In the genomic region with DNA sequence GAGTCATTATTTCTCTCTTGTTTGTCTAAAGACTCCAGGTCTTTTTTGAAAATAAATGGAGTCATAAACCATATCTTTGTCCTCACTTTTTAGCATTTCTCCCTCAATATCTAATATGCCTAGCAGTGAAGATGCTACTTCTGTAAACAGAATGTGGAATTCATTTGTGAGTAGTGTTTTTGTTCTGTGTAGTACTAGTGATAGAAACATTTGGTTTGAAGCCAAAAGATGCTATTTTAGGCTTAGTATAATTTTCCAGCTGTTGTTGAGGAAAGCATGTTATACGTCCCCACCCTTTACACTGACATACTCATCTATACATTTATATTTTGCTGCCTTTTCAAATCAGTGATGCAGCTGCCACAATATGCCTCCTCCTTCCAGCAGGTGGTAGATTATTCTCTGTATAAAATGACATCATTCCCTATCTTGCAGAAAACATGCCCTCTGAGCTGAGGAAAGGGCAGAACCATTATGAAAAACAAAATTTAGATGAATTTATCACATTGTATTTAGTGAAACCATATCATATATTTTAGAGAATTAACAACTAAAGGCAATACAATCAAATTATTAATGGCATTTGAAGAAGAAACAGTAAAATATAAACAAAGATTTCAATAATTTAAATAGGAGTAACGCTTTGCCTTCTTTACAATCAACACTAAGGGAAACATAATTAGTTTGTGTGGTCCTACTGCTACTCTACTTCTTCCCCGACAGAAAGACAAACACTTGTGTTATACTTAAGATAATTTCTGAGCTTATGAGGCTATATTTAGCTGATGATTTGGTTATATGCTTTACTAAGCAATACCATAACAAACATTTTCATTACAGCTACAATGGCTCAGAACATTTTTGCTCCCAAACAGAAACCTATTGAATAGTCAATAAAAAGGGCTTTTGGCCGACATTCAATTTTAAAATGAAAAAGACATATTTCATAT, we compare ENCODE assay signal across 12 cellular contexts.
DNase-seq lines count a peak whose midpoint lies in the region; ATAC-seq and TF ChIP-seq lines count a peak whose summit lies in the region.
"Had no signal": no experiment of that assay in that cellular context is flagged by ENCODE, and none has a peak within 500 bp of the region (broad histone marks: within the 10 kb centered on the region; RNA-seq: fewer than 3 reads in every experiment).

No MANE protein-coding gene starts in this region.

- H3K36me3 ChIP-seq in HEK293 (ENCODE audit: control insufficient read depth in 2 of 2, insufficient read depth in 1 of 2, low read length in 2 of 2) (no peaks in the 10 kb centered on the region), neural cell (ENCODE audit: insufficient read depth, low read length) (no peaks in the 10 kb centered on the region)
- H3K36me3 ChIP-seq in CD8-positive, alpha-beta T cell (ENCODE audit: insufficient read depth, low read length): no peaks in the 10 kb centered on the region
- H3K36me3 ChIP-seq: spleen had no signal

- no peak for TF ChIP-seq CTCF in HEK293 (tag by site-specific recombination; IDR thresholded peaks at IDR 0.05)
- peak; percentile 58 for TF ChIP-seq CTCF in neural cell (IDR thresholded peaks at IDR 0.05; ENCODE audit: poor library complexity, severe bottlenecking)
- no peak for TF ChIP-seq CTCF in CD8-positive, alpha-beta T cell (IDR thresholded peaks at IDR 0.05)

- peak overlapping the region; percentile 15 for H3K9ac ChIP-seq in neural cell (ENCODE audit: low read length)

- H2AFZ ChIP-seq in neural cell (ENCODE audit: low read depth, low read length): no peak overlapping the region

- no peaks in the 10 kb centered on the region for H3K79me2 ChIP-seq in neural cell (replicated peaks; ENCODE audit: insufficient read depth, low read length)

- no peaks in the 10 kb centered on the region for H3K27me3 ChIP-seq in neural cell (ENCODE audit: insufficient read depth, low read depth, low read length)
- H3K27me3 ChIP-seq in CD8-positive, alpha-beta T cell (ENCODE audit: insufficient read depth, low read length): no peaks in the 10 kb centered on the region
- H3K27me3 ChIP-seq: spleen had no signal

- H4K20me1 ChIP-seq in neural cell (ENCODE audit: insufficient read depth): no peaks in the 10 kb centered on the region

- no peak overlapping the region for H3K27ac Mint-ChIP-seq in CD8-positive, alpha-beta T cell
- H3K27ac Mint-ChIP-seq in activated CD4-positive, alpha-beta T cell treated with anti-CD3 and anti-CD28 coated beads for 36 hours: no peak overlapping the region
- H3K27ac Mint-ChIP-seq: CD4-positive, alpha-beta T cell had no signal

- H3K9me3 Mint-ChIP-seq in CD8-positive, alpha-beta T cell: no peaks in the 10 kb centered on the region
- no peaks in the 10 kb centered on the region for H3K9me3 Mint-ChIP-seq in activated CD4-positive, alpha-beta T cell treated with anti-CD3 and anti-CD28 coated beads for 36 hours (ENCODE audit: low read depth)
- H3K9me3 Mint-ChIP-seq: CD4-positive, alpha-beta T cell had no signal

- H3K4me1 ChIP-seq in HEK293 (ENCODE audit: control insufficient read depth, insufficient read depth, low read length): no peaks in the 10 kb centered on the region
- no peaks in the 10 kb centered on the region for H3K4me1 ChIP-seq in CD8-positive, alpha-beta T cell (ENCODE audit: insufficient read depth, low read length)

- no peak overlapping the region for H3K27ac ChIP-seq in HEK293 (ENCODE audit: extremely low read depth, low read depth, low read length)
- peak overlapping the region; percentile 1 for H3K27ac ChIP-seq in neural cell (ENCODE audit: low read length)
- H3K27ac ChIP-seq in CD8-positive, alpha-beta T cell (ENCODE audit: low read depth, low read length): no peak overlapping the region
- H3K27ac ChIP-seq: spleen had no signal

- intact Hi-C loops in CD8-positive, alpha-beta T cell (cut with DNase I, micrococcal nuclease): no loop called here
- intact Hi-C loops in activated CD4-positive, alpha-beta T cell treated with anti-CD3 and anti-CD28 coated beads for 36 hours (cut with DNase I, micrococcal nuclease): loop anchor here in 1 of 2 experiments (10.0 kb wide), 1 partner anchor 650 kb away; no protein-coding TSS in a partner anchor

- CTCF ChIA-PET in HEK293 (lab: Yijun Ruan, JAX): interaction anchor here (0.6 to 1.0 kb wide), 4 partner anchors 23 to 1662 kb away, joined by 3 to 5 read pairs (median 4); no protein-coding TSS in a partner anchor
- CTCF ChIA-PET in CD8-positive, alpha-beta T cell (lab: Charles Lee): no interaction called here
- CTCF ChIA-PET in activated CD4-positive, alpha-beta T cell treated with anti-CD3 and anti-CD28 coated beads for 36 hours (lab: Charles Lee): no interaction called here

- no peaks in the 10 kb centered on the region for H3F3A ChIP-seq in neural cell (ENCODE audit: insufficient read depth, low read length, poor library complexity, severe bottlenecking)

- peak; percentile 40 for DNase-seq in NCI-H1694 (lab: John Stamatoyannopoulos, UW)
- peak; percentile 81 to 82 for DNase-seq in SHP77 (lab: John Stamatoyannopoulos, UW)
- DNase-seq in AG08395 (ENCODE audit: low spot score): no peak
- DNase-seq in CD8-positive, alpha-beta T cell: no peak
- no peak for DNase-seq in activated CD4-positive, alpha-beta T cell treated with anti-CD3 and anti-CD28 coated beads for 36 hours
- DNase-seq: activated CD4-positive, CD25-positive, alpha-beta regulatory T cell treated with anti-CD3 and anti-CD28 coated beads, Interleukin-2, amount 50 U/mL, for 72 hours; CD4-positive, alpha-beta T cell; mesenchymal stem cell; nucleus accumbens; spleen had no signal

- no peak overlapping the region for H3K4me2 ChIP-seq in neural cell (ENCODE audit: low read length)

- H3K9me3 ChIP-seq in HEK293 (ENCODE audit: control insufficient read depth, insufficient read depth, low read depth, low read length): no peaks in the 10 kb centered on the region
- H3K9me3 ChIP-seq in neural cell (ENCODE audit: low read length): no peaks in the 10 kb centered on the region
- no peaks in the 10 kb centered on the region for H3K9me3 ChIP-seq in CD8-positive, alpha-beta T cell (ENCODE audit: low read length)
- H3K9me3 ChIP-seq: spleen had no signal

- H3K4me3 ChIP-seq in HEK293 (ENCODE audit: low read depth, low read length) (no peak overlapping the region), neural cell (ENCODE audit: low read length) (no peak overlapping the region)
- H3K4me3 ChIP-seq in CD8-positive, alpha-beta T cell (ENCODE audit: low read depth, low read length): no peak overlapping the region
- H3K4me3 ChIP-seq: spleen had no signal

- peak; percentile 90 for TF ChIP-seq EP300 in neural cell (conservative IDR thresholded peaks at IDR 0.05; ENCODE audit: poor library complexity, severe bottlenecking)

- peak; percentile 54 for TF ChIP-seq RAD21 in neural cell (conservative IDR thresholded peaks at IDR 0.05)

- no peaks in the 10 kb centered on the region for H3K36me3 Mint-ChIP-seq in CD8-positive, alpha-beta T cell
- no peaks in the 10 kb centered on the region for H3K36me3 Mint-ChIP-seq in activated CD4-positive, alpha-beta T cell treated with anti-CD3 and anti-CD28 coated beads for 36 hours (ENCODE audit: low read depth)

- no peak overlapping the region for H3K4me3 Mint-ChIP-seq in CD8-positive, alpha-beta T cell
- no peak overlapping the region for H3K4me3 Mint-ChIP-seq in activated CD4-positive, alpha-beta T cell treated with anti-CD3 and anti-CD28 coated beads for 36 hours
- H3K4me3 Mint-ChIP-seq: CD4-positive, alpha-beta T cell had no signal

- no peak for ATAC-seq in CD8-positive, alpha-beta T cell
- ATAC-seq in activated CD4-positive, alpha-beta T cell treated with anti-CD3 and anti-CD28 coated beads for 36 hours: no peak

- no peaks in the 10 kb centered on the region for H3K9me2 ChIP-seq in neural cell (ENCODE audit: insufficient read depth, low read length)

- H3K27me3 Mint-ChIP-seq in CD8-positive, alpha-beta T cell (ENCODE audit: low read depth): no peaks in the 10 kb centered on the region
- H3K27me3 Mint-ChIP-seq in activated CD4-positive, alpha-beta T cell treated with anti-CD3 and anti-CD28 coated beads for 36 hours: no peaks in the 10 kb centered on the region
- H3K27me3 Mint-ChIP-seq: CD4-positive, alpha-beta T cell had no signal

- no peaks in the 10 kb centered on the region for H3K4me1 Mint-ChIP-seq in CD8-positive, alpha-beta T cell (ENCODE audit: low read depth)
- no peaks in the 10 kb centered on the region for H3K4me1 Mint-ChIP-seq in activated CD4-positive, alpha-beta T cell treated with anti-CD3 and anti-CD28 coated beads for 36 hours

- POLR2A ChIA-PET in HEK293 (lab: Yijun Ruan, JAX): no interaction called here
- POLR2A ChIA-PET in CD8-positive, alpha-beta T cell (lab: Charles Lee): no interaction called here
- POLR2A ChIA-PET in activated CD4-positive, alpha-beta T cell treated with anti-CD3 and anti-CD28 coated beads for 36 hours (lab: Charles Lee): no interaction called here

TF ChIP-seq in HEK293, 187 proteins besides CTCF, POLR2A, EP300 and RAD21 (continues in another document):
- TF ChIP-seq ZNF335 (tag by site-specific recombination; conservative IDR thresholded peaks at IDR 0.05): 0 out of 2 replicates have a peak, but pooled peaks have one; percentile 9
- TF ChIP-seq, protein P1, sequence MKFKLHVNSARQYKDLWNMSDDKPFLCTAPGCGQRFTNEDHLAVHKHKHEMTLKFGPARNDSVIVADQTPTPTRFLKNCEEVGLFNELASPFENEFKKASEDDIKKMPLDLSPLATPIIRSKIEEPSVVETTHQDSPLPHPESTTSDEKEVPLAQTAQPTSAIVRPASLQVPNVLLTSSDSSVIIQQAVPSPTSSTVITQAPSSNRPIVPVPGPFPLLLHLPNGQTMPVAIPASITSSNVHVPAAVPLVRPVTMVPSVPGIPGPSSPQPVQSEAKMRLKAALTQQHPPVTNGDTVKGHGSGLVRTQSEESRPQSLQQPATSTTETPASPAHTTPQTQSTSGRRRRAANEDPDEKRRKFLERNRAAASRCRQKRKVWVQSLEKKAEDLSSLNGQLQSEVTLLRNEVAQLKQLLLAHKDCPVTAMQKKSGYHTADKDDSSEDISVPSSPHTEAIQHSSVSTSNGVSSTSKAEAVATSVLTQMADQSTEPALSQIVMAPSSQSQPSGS (tag by site-specific recombination; IDR thresholded peaks at IDR 0.05; ENCODE audit: low read depth): peak; percentile 79

TF ChIP-seq in neural cell, 6 proteins besides CTCF, POLR2A, EP300 and RAD21 (continues in another document):
- TF ChIP-seq SMC3 (conservative IDR thresholded peaks at IDR 0.05; ENCODE audit: poor library complexity): peak; percentile 58

Comparison
In these comparisons a context has a peak if more than half of its experiments do, and no peak if none do; other contexts are left out.
1. DNase-seq: peak in NCI-H1694 (single experiment) and SHP77 (2 of 2); none in AG08395 (single experiment), CD8-positive, alpha-beta T cell (0 of 7) and activated CD4-positive, alpha-beta T cell treated with anti-CD3 and anti-CD28 coated beads for 36 hours (single experiment).